ENCODE assay signal across 22 cellular contexts in the genomic region with DNA sequence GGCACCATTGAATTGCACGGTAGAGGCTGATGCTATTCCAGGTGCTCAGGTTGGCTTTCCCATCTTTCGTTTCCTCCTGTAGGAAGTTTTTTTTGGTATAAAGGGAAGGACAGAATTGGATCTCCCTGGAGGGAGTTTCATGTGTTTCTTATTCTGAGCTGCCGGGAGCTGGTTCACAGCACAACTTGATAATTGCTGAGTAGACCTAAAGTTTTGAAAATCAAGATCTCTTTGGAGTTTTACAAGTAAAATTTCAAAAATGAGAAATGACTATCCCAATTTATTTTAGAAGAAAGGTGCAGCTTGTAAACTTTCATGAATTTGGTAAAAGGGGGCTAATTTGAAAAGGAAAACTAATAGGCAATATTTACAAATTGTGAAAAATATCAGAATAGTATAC.
"Had no signal": no experiment of that assay in that cellular context is flagged by ENCODE, and none has a peak within 500 bp of the region (broad histone marks: within the 10 kb centered on the region; RNA-seq: fewer than 3 reads in every experiment).

No MANE protein-coding gene starts in this region.

- H3K9me3 Mint-ChIP-seq: activated CD4-positive, alpha-beta T cell treated with anti-CD3 and anti-CD28 coated beads, Interleukin-2, amount 10 ng/mL, durations not matched to agents 24 days and 14 days; activated CD8-positive, alpha-beta T cell treated with anti-CD3 and anti-CD28 coated beads for 36 hours; activated naive CD8-positive, alpha-beta T cell treated with anti-CD3 and anti-CD28 coated beads, Interleukin-2, amount 50 U/mL, for 24 hours; brain; naive B cell had no signal

- H3K27ac ChIP-seq: thoracic aorta had no signal

- H3K27ac Mint-ChIP-seq: activated CD4-positive, alpha-beta T cell treated with anti-CD3 and anti-CD28 coated beads, Interleukin-2, amount 10 ng/mL, durations not matched to agents 24 days and 14 days; activated CD8-positive, alpha-beta memory T cell treated with anti-CD3 and anti-CD28 coated beads, Interleukin-2, amount 10 ng/mL, durations not matched to agents 7 days and 5 days; activated naive CD8-positive, alpha-beta T cell treated with anti-CD3 and anti-CD28 coated beads, Interleukin-2, amount 50 U/mL, for 24 hours; brain; T-helper 17 cell had no signal

- ATAC-seq: activated CD8-positive, alpha-beta memory T cell treated with anti-CD3 and anti-CD28 coated beads, Interleukin-2, amount 10 ng/mL, durations not matched to agents 7 days and 5 days; activated CD8-positive, alpha-beta T cell treated with anti-CD3 and anti-CD28 coated beads for 36 hours; activated naive CD8-positive, alpha-beta T cell treated with anti-CD3 and anti-CD28 coated beads, Interleukin-2, amount 50 U/mL, for 24 hours; left colon; T-helper 17 cell had no signal

- H3K4me3 Mint-ChIP-seq: activated CD4-positive, alpha-beta T cell treated with anti-CD3 and anti-CD28 coated beads, Interleukin-2, amount 10 ng/mL, durations not matched to agents 24 days and 14 days; activated CD8-positive, alpha-beta memory T cell treated with anti-CD3 and anti-CD28 coated beads, Interleukin-2, amount 10 ng/mL, durations not matched to agents 7 days and 5 days; brain; T-helper 17 cell had no signal

- H3K27me3 ChIP-seq: esophagus squamous epithelium, upper lobe of left lung had no signal

- H3K9me3 ChIP-seq: esophagus squamous epithelium, heart right ventricle, thoracic aorta, upper lobe of left lung had no signal

- DNase-seq: activated CD4-positive, alpha-beta T cell treated with anti-CD3 and anti-CD28 coated beads, Interleukin-2, amount 10 ng/mL, durations not matched to agents 24 days and 14 days; activated CD8-positive, alpha-beta memory T cell treated with anti-CD3 and anti-CD28 coated beads, Interleukin-2, amount 10 ng/mL, durations not matched to agents 7 days and 5 days; activated effector memory CD4-positive, alpha-beta T cell treated with anti-CD3 and anti-CD28 coated beads, Interleukin-2, amount 50 U/mL, for 16 hours; activated naive CD4-positive, alpha-beta T cell treated with anti-CD3 and anti-CD28 coated beads, Interleukin-2, amount 50 U/mL, for 16 hours; activated naive CD8-positive, alpha-beta T cell treated with anti-CD3 and anti-CD28 coated beads, Interleukin-2, amount 50 U/mL, for 24 hours; activated T-cell treated with anti-CD3 and anti-CD28 coated beads for 4 hours; aorta; caudate nucleus; esophagus squamous epithelium; naive B cell; occipital lobe; posterior cingulate gyrus; stimulated activated CD4-positive, alpha-beta T cell treated with anti-CD3 and anti-CD28 coated beads, Interleukin-4, amount 100 ng/mL, for 1 hour; SW 1271; T-helper 17 cell had no signal

- H3K4me3 ChIP-seq: lung had no signal

- H3K36me3 Mint-ChIP-seq: activated CD8-positive, alpha-beta memory T cell treated with anti-CD3 and anti-CD28 coated beads, Interleukin-2, amount 10 ng/mL, durations not matched to agents 7 days and 5 days; brain; naive B cell had no signal

- H3K4me1 Mint-ChIP-seq: activated CD8-positive, alpha-beta memory T cell treated with anti-CD3 and anti-CD28 coated beads, Interleukin-2, amount 10 ng/mL, durations not matched to agents 7 days and 5 days; T-helper 17 cell had no signal

- H3K36me3 ChIP-seq: esophagus squamous epithelium, heart right ventricle, thoracic aorta, upper lobe of left lung had no signal
